Comparison of ENCODE assay signal across 8 cellular contexts in genomic region chr13:78978381-78978998, GRCh38.
DNase-seq lines count a peak whose midpoint lies in the region; ATAC-seq and TF ChIP-seq lines count a peak whose summit lies in the region.

No MANE protein-coding gene starts in this region.

- H3K4me1 ChIP-seq in CD4-positive, CD25-positive, alpha-beta regulatory T cell (ENCODE audit: control insufficient read depth, insufficient read depth, low read length, poor library complexity, severe bottlenecking) = no peaks in the 10 kb centered on the region

- H3K36me3 Mint-ChIP-seq in CD4-positive, CD25-positive, alpha-beta regulatory T cell = no peaks in the 10 kb centered on the region
- H3K36me3 Mint-ChIP-seq in endothelial cell (ENCODE audit: low read depth, unreplicated experiment) (no peaks in the 10 kb centered on the region), naive B cell (no peaks in the 10 kb centered on the region)

- peak in 2 of 3 donors; percentile 31 to 60 for DNase-seq in CD4-positive, CD25-positive, alpha-beta regulatory T cell
- DNase-seq in GM13977 (ENCODE audit: low spot score) = peak; percentile 41
- DNase-seq in NAMALWA (ENCODE audit: low spot score) = peak; percentile 87
- peak; percentile 52 for DNase-seq in endothelial cell (ENCODE audit: low spot score)
- DNase-seq in naive B cell = peak; percentile 29
- no peak for DNase-seq in activated CD4-positive, CD25-positive, alpha-beta regulatory T cell treated with anti-CD3 and anti-CD28 coated beads, Interleukin-2, amount 50 U/mL, for 72 hours

- H3K27me3 ChIP-seq in CD4-positive, CD25-positive, alpha-beta regulatory T cell (ENCODE audit: control insufficient read depth, insufficient read depth, low read length) = no peaks in the 10 kb centered on the region
- H3K27me3 ChIP-seq in SU-DHL-6 (ENCODE audit: low read length) = no peaks in the 10 kb centered on the region

- no peak overlapping the region for H3K27ac ChIP-seq in CD4-positive, CD25-positive, alpha-beta regulatory T cell (ENCODE audit: insufficient read depth, low read length, poor library complexity, severe bottlenecking)
- H3K27ac ChIP-seq in SU-DHL-6 (ENCODE audit: low read depth, low read length) = no peak overlapping the region

- TF ChIP-seq CTCF in GM13977 (IDR thresholded peaks at IDR 0.05; ENCODE audit: extremely low read depth, insufficient read depth, missing control alignments) = peak; percentile 73
- TF ChIP-seq CTCF in SU-DHL-6 (IDR thresholded peaks at IDR 0.05; ENCODE audit: insufficient read depth, low read length, poor library complexity, severe bottlenecking) = peak; percentile 45
- TF ChIP-seq CTCF in endothelial cell (IDR thresholded peaks at IDR 0.05; ENCODE audit: unreplicated experiment) = peak; percentile 85

- H3K9me3 Mint-ChIP-seq in CD4-positive, CD25-positive, alpha-beta regulatory T cell = no peaks in the 10 kb centered on the region
- no peaks in the 10 kb centered on the region for H3K9me3 Mint-ChIP-seq in endothelial cell (ENCODE audit: unreplicated experiment)
- no peaks in the 10 kb centered on the region for H3K9me3 Mint-ChIP-seq in naive B cell

- ATAC-seq in CD4-positive, CD25-positive, alpha-beta regulatory T cell (ENCODE audit: low read depth in 2 of 2) = peak in 1 of 2 donors; percentile 69
- ATAC-seq in HG02678 (IDR thresholded peaks at IDR 0.05; ENCODE audit: unreplicated experiment) (peak; percentile 98), naive B cell (ENCODE audit: low read depth in 2 of 2) (peak; percentile 55 to 71)

- H3K4me2 ChIP-seq in SU-DHL-6 (ENCODE audit: low read depth, low read length, poor library complexity, severe bottlenecking) = no peak overlapping the region

- H3K9me3 ChIP-seq in CD4-positive, CD25-positive, alpha-beta regulatory T cell (ENCODE audit: control insufficient read depth in 2 of 2, low read length in 2 of 2) = no peaks in the 10 kb centered on the region
- no peaks in the 10 kb centered on the region for H3K9me3 ChIP-seq in SU-DHL-6 (ENCODE audit: insufficient read depth, low read length)

- no peaks in the 10 kb centered on the region for H3F3A ChIP-seq in SU-DHL-6 (ENCODE audit: insufficient read depth)

- no peaks in the 10 kb centered on the region for H3K79me2 ChIP-seq in SU-DHL-6 (ENCODE audit: insufficient read depth, low read length)

- no peak overlapping the region for H3K9ac ChIP-seq in SU-DHL-6 (ENCODE audit: low read length)

- in situ Hi-C loops in GM13977 (cut with MboI; ENCODE audit: low pct_unique_long_range_greater_than_20kb, low sequenced_read_pairs, unreplicated experiment) = no loop called here

- H4K20me1 ChIP-seq in SU-DHL-6 (ENCODE audit: low read depth, low read length) = no peaks in the 10 kb centered on the region

- H2AFZ ChIP-seq in SU-DHL-6 (ENCODE audit: low read depth, low read length, severe bottlenecking) = no peak overlapping the region

- H3K4me1 Mint-ChIP-seq in CD4-positive, CD25-positive, alpha-beta regulatory T cell = no peaks in the 10 kb centered on the region
- H3K4me1 Mint-ChIP-seq in endothelial cell (ENCODE audit: unreplicated experiment) (no peaks in the 10 kb centered on the region), naive B cell (no peaks in the 10 kb centered on the region)

- no peak overlapping the region for H3K4me3 Mint-ChIP-seq in CD4-positive, CD25-positive, alpha-beta regulatory T cell
- no peak overlapping the region for H3K4me3 Mint-ChIP-seq in endothelial cell (ENCODE audit: unreplicated experiment)
- no peak overlapping the region for H3K4me3 Mint-ChIP-seq in naive B cell

- peaks cover 5% of the 10 kb centered on the region for H3K27me3 Mint-ChIP-seq in CD4-positive, CD25-positive, alpha-beta regulatory T cell
- H3K27me3 Mint-ChIP-seq in endothelial cell (ENCODE audit: unreplicated experiment) (no peaks in the 10 kb centered on the region), naive B cell (peaks cover 0 to 24% (median 12%) of the 10 kb centered on the region in 3 donors)

- no peaks in the 10 kb centered on the region for H3K9me2 ChIP-seq in SU-DHL-6 (replicated peaks; ENCODE audit: insufficient read depth, low read length)

- no peak overlapping the region for H3K27ac Mint-ChIP-seq in CD4-positive, CD25-positive, alpha-beta regulatory T cell
- H3K27ac Mint-ChIP-seq in endothelial cell (ENCODE audit: unreplicated experiment) = no peak overlapping the region
- H3K27ac Mint-ChIP-seq in naive B cell = no peak overlapping the region

- no peaks in the 10 kb centered on the region for H3K36me3 ChIP-seq in CD4-positive, CD25-positive, alpha-beta regulatory T cell (ENCODE audit: control insufficient read depth, insufficient read depth, low read length)
- H3K36me3 ChIP-seq in SU-DHL-6 (ENCODE audit: low read length) = no peaks in the 10 kb centered on the region

- H3K4me3 ChIP-seq in CD4-positive, CD25-positive, alpha-beta regulatory T cell (ENCODE audit: low read depth, low read length) = no peak overlapping the region
- H3K4me3 ChIP-seq in SU-DHL-6 (ENCODE audit: insufficient read depth, low read length, poor library complexity, severe bottlenecking) = no peak overlapping the region
